ENCODE assay signal across 1 cellular context in genomic region chr1:112717263-112717662, GRCh38.
TF ChIP-seq lines count a peak whose summit lies in the region.

No MANE protein-coding gene starts in this region.

TF ChIP-seq in GM12878, 131 proteins besides CTCF, POLR2A, EP300 and RAD21:
- TF ChIP-seq ELK1 (IDR thresholded peaks at IDR 0.05; ENCODE audit: low read depth, low read length): no peak
- TF ChIP-seq MTA2 (IDR thresholded peaks at IDR 0.05; ENCODE audit: low read depth): no peak
- TF ChIP-seq SUPT20H (IDR thresholded peaks at IDR 0.05; ENCODE audit: borderline replicate concordance, control insufficient read depth, low read depth, low read length): no peak
- no peak for TF ChIP-seq ZNF592 (IDR thresholded peaks at IDR 0.05)
- no peak for TF ChIP-seq RAD51 (IDR thresholded peaks at IDR 0.05)
- TF ChIP-seq YBX1 (IDR thresholded peaks at IDR 0.05): no peak
- no peak for TF ChIP-seq POLR2AphosphoS5 (IDR thresholded peaks at IDR 0.05; ENCODE audit: low read length)
- TF ChIP-seq HDGF (IDR thresholded peaks at IDR 0.05): no peak
- no peak for TF ChIP-seq RELB (IDR thresholded peaks at IDR 0.05; ENCODE audit: low read depth)
- TF ChIP-seq ZNF274 (IDR thresholded peaks at IDR 0.05; ENCODE audit: insufficient read depth, insufficient read length): no peak
- TF ChIP-seq RCOR1 (conservative IDR thresholded peaks at IDR 0.05; ENCODE audit: low read depth, low read length): no peak
- no peak for TF ChIP-seq ZBTB4 (CRISPR knock-in tag; IDR thresholded peaks at IDR 0.05)
- no peak for TF ChIP-seq STAT1 (conservative IDR thresholded peaks at IDR 0.05)
- TF ChIP-seq CEBPB (IDR thresholded peaks at IDR 0.05; ENCODE audit: borderline replicate concordance in 1 of 2, low read depth in 2 of 2, low read length in 2 of 2): no peak
- TF ChIP-seq FOXK2 (IDR thresholded peaks at IDR 0.05): no peak
- TF ChIP-seq HDAC2 (IDR thresholded peaks at IDR 0.05): no peak
- no peak for TF ChIP-seq NBN (IDR thresholded peaks at IDR 0.05)
- TF ChIP-seq TCF3 (IDR thresholded peaks at IDR 0.05; ENCODE audit: borderline replicate concordance, insufficient read depth, low read depth, low read length): no peak
